In genomic region chr5:151072234-151073025, GRCh38 we compare ENCODE assay signal across 10 cellular contexts. TPM values are rescaled to one million over a fixed set of nuclear protein-coding genes. Genes with fewer than 3 reads are reported as not detected.
DNase-seq lines count a peak whose midpoint lies in the region; ATAC-seq, FAIRE-seq and TF ChIP-seq lines count a peak whose summit lies in the region.
"Had no signal": no experiment of that assay in that cellular context is flagged by ENCODE, and none has a peak within 500 bp of the region (broad histone marks: within the 10 kb centered on the region; RNA-seq: fewer than 3 reads in every experiment).

No MANE protein-coding gene starts in this region.

- peaks cover 9% of the 10 kb centered on the region for H3K36me3 ChIP-seq in ACC112 (ENCODE audit: insufficient read depth, low read length)
- peaks cover 27 to 61% of the 10 kb centered on the region in 2 experiments for H3K36me3 ChIP-seq in GM12878 (ENCODE audit: control insufficient read depth in 2 of 2, insufficient read depth in 2 of 2, low read length in 1 of 2)
- H3K36me3 ChIP-seq in mesendoderm (ENCODE audit: control insufficient read depth, insufficient read depth, low read length), result no peaks in the 10 kb centered on the region
- H3K36me3 ChIP-seq in ovary, result no peaks in the 10 kb centered on the region

- in situ Hi-C loops in GM12878 (cut with MboI), result no loop called here

- no peaks in the 10 kb centered on the region; the same call in 2 of the 3 replicates for H3K9me3 ChIP-seq in GM12878 (replicated peaks; ENCODE audit: control insufficient read depth, insufficient read depth, low read length)
- H3K9me3 ChIP-seq in ovary, result no peaks in the 10 kb centered on the region

- H3K23ac ChIP-seq in mesendoderm (ENCODE audit: low read length), result no peak overlapping the region

- H3K79me1 ChIP-seq in mesendoderm (ENCODE audit: low read length), result peaks cover 8% of the 10 kb centered on the region

- H3K56ac ChIP-seq in mesendoderm (ENCODE audit: low read length), result no peak overlapping the region

- no peak overlapping the region for H2AFZ ChIP-seq in ACC112 (ENCODE audit: low read length, unreplicated experiment)
- H2AFZ ChIP-seq in GM12878 (ENCODE audit: control insufficient read depth, low read depth, low read length), result no peak overlapping the region

- no peak overlapping the region for H3K4me3 ChIP-seq in ACC112 (ENCODE audit: low read depth, low read length)
- no peak overlapping the region for H3K4me3 ChIP-seq in GM12878
- no peak overlapping the region for H3K4me3 ChIP-seq in mesendoderm (ENCODE audit: low read length)
- H3K4me3 ChIP-seq in ovary, result no peak overlapping the region

- RAD21 ChIA-PET in GM12878 (lab: Charles Lee; ENCODE audit: unreplicated experiment), result interaction anchor here (0.8 to 1.7 kb wide), 5 partner anchors 11 to 43 kb away, joined by 3 to 5 read pairs (median 3); no protein-coding TSS in a partner anchor

- H2BK15ac ChIP-seq in mesendoderm (replicated peaks; ENCODE audit: low read depth), result no peak overlapping the region

- H4K20me1 ChIP-seq in GM12878 (ENCODE audit: control insufficient read depth, insufficient read depth), result peaks cover 42% of the 10 kb centered on the region

- peak; percentile 86 for DNase-seq in HPDE6-E6E7 (ENCODE audit: extremely low spot score)
- no peak for DNase-seq in GM12878 (ENCODE audit: low read depth, low spot score)
- peak; percentile 91 for DNase-seq in mesendoderm
- DNase-seq in NCI-H1092 treated with DMSO at 0.1 percent for 48 hours (lab: John Stamatoyannopoulos, UW), result no peak
- DNase-seq in ovary, result no peak
- DNase-seq in DMS53 treated with DMSO at 0.1 percent for 48 hours (lab: John Stamatoyannopoulos, UW; ENCODE audit: unreplicated experiment), result no peak
- DNase-seq: activated CD4-positive, alpha-beta T cell treated with anti-CD3 and anti-CD28 coated beads, Interleukin-2, amount 50 U/mL, for 48 hours; stimulated activated CD8-positive, alpha-beta memory T cell treated with anti-CD3 and anti-CD28 coated beads, Interleukin-4, amount 100 ng/mL, for 48 hours had no signal

- CTCF ChIA-PET in GM12878 (lab: Yijun Ruan, JAX), result interaction anchor here (1.0 to 5.0 kb wide), 6 partner anchors 9 to 51 kb away, joined by 3 to 49 read pairs (median 4); partner anchors contain the start of gene TNIP1

- TF ChIP-seq CTCF in GM12878 (IDR thresholded peaks at IDR 0.05 in 2 of 3, conservative IDR thresholded peaks at IDR 0.05 in 1 of 3; ENCODE audit: control insufficient read depth in 2 of 3, extremely low read depth in 1 of 3, insufficient read depth in 1 of 3, low read depth in 3 of 3, low read length in 3 of 3), result no peak
- no peak for TF ChIP-seq CTCF in ovary (IDR thresholded peaks at IDR 0.05)

- H3K4ac ChIP-seq in mesendoderm (ENCODE audit: low read depth, low read length), result no peak overlapping the region

- no peak overlapping the region for H3K18ac ChIP-seq in mesendoderm (ENCODE audit: low read length)

- H3K27me3 ChIP-seq in ACC112 (ENCODE audit: insufficient read depth, low read length) (no peaks in the 10 kb centered on the region), GM12878 (replicated peaks in 1 of 2; ENCODE audit: control insufficient read depth in 2 of 2, insufficient read depth in 2 of 2, low read length in 1 of 2) (no peaks in the 10 kb centered on the region), mesendoderm (ENCODE audit: insufficient read depth, low read length, poor library complexity) (no peaks in the 10 kb centered on the region), ovary (no peaks in the 10 kb centered on the region)

- H3K4me2 ChIP-seq in GM12878 (ENCODE audit: control insufficient read depth, insufficient read depth) (no peak overlapping the region; the same call in 1 of the 2 replicates), mesendoderm (ENCODE audit: low read length) (no peak overlapping the region)

- H3K4me1 ChIP-seq in ACC112 (ENCODE audit: control insufficient read depth, insufficient read depth, low read length, unreplicated experiment) (peaks cover 52% of the 10 kb centered on the region), GM12878 (ENCODE audit: control insufficient read depth, insufficient read depth, low read length) (peaks cover 70% of the 10 kb centered on the region), mesendoderm (ENCODE audit: control insufficient read depth, low read depth, low read length) (no peaks in the 10 kb centered on the region), ovary (ENCODE audit: insufficient read depth) (peaks cover 19% of the 10 kb centered on the region)

- intact Hi-C loops in GM12878 (cut with micrococcal nuclease; ENCODE audit: unreplicated experiment) (no loop called here), ovary (cut with DNase I) (loop anchor here in 1 of 4 donors (5.0 kb wide), 1 partner anchor 35 kb away; no protein-coding TSS in a partner anchor)

- WGBS in GM12878 (ENCODE audit: insufficient coverage, insufficient replicate concordance, low lambda C conversion rate, missing lambda C conversion rate), result 45% methylated on average over 6 of the region's 6 CpGs
- WGBS in mesendoderm (ENCODE audit: extremely low coverage, insufficient coverage, low lambda C conversion rate), result no CpG with 5 or more reads among the region's 6 CpGs
- WGBS in ovary, 3 donors, result 84 to 91% (median 86%) methylated on average over 6 of the region's 6 CpGs

- no peak for FAIRE-seq in GM12878 (lab: Jason Lieb, UNC)

- TF ChIP-seq EP300 in GM12878 (IDR thresholded peaks at IDR 0.05; ENCODE audit: borderline replicate concordance in 1 of 2, control insufficient read depth in 1 of 2, low read depth in 2 of 2, low read length in 2 of 2) (no peak), ovary (IDR thresholded peaks at IDR 0.05) (no peak)

- ATAC-seq in GM12878 (no peak), HG03159 (IDR thresholded peaks at IDR 0.05; ENCODE audit: unreplicated experiment) (no peak)

- H4K5ac ChIP-seq in mesendoderm (ENCODE audit: low read length), result no peak overlapping the region

- TF ChIP-seq POLR2A in GM12878 (IDR thresholded peaks at IDR 0.05; ENCODE audit: low read depth, low read length) (no peak), ovary (IDR thresholded peaks at IDR 0.05) (no peak)

- H3K27ac ChIP-seq in ACC112 (ENCODE audit: low read depth, low read length) (peak overlapping the region; percentile 76), GM12878 (ENCODE audit: control insufficient read depth, insufficient read depth) (no peak overlapping the region), mesendoderm (ENCODE audit: low read depth, low read length) (no peak overlapping the region), ovary (no peak overlapping the region)

- BruUV-seq in GM12878 (replicated peaks; lab: Mats Ljungman, UMichigan), result no TSS peak

- POLR2A ChIA-PET in GM12878 (lab: Charles Lee), result interaction anchor here (0.6 to 4.6 kb wide), 7 partner anchors 10 to 75 kb away, joined by 3 to 20 read pairs (median 4); no protein-coding TSS in a partner anchor

- SMC1A ChIA-PET in GM12878 (lab: Charles Lee; ENCODE audit: uncharacterized antibody, unreplicated experiment), result interaction anchor here (0.7 to 10.8 kb wide), 11 partner anchors 9 to 93 kb away, joined by 3 to 97 read pairs (median 5); no protein-coding TSS in a partner anchor

- H3K79me2 ChIP-seq in ACC112 (ENCODE audit: control insufficient read depth, insufficient read depth, low read length, unreplicated experiment), result peaks cover 94% of the 10 kb centered on the region
- peaks cover 99% of the 10 kb centered on the region for H3K79me2 ChIP-seq in GM12878 (ENCODE audit: control insufficient read depth, insufficient read depth, low read length)
- H3K79me2 ChIP-seq in mesendoderm (ENCODE audit: control insufficient read depth, insufficient read depth, low read length), result no peaks in the 10 kb centered on the region

- H2BK120ac ChIP-seq in mesendoderm (ENCODE audit: low read depth, low read length), result no peak overlapping the region

- no peak overlapping the region for H4K8ac ChIP-seq in mesendoderm (ENCODE audit: low read depth, low read length)

- H3K9ac ChIP-seq in GM12878 (ENCODE audit: control insufficient read depth, insufficient read depth, low read length) (0 out of 2 replicates have a peak overlapping the region, but pooled peaks have one; percentile 19), mesendoderm (ENCODE audit: low read length) (no peak overlapping the region)

- no peak overlapping the region for H2BK5ac ChIP-seq in mesendoderm (ENCODE audit: low read length)

- H2AK5ac ChIP-seq in mesendoderm (ENCODE audit: low read length), result no peak overlapping the region

- TF ChIP-seq RAD21 in GM12878 (IDR thresholded peaks at IDR 0.05; ENCODE audit: insufficient read depth, low read depth, low read length), result no peak

RNA-seq across cellular contexts. Expression of gene TNIP1, which starts 8.4 kb away (rescaled TPM):
- total RNA-seq in GM12878 (2013; cell fraction: nucleolus; rRNA removed), result 372 and 425 TPM in 2 replicates
- 203 and 223 TPM in 2 replicates for total RNA-seq in GM12878 (2014; rRNA removed)
- 147 and 148 TPM in 2 replicates for total RNA-seq in GM12878 (2014; rRNA removed; fragmentation: Illumina TruSeq; extraction: Trizol)
- 279 and 289 TPM in 2 replicates for total RNA-seq in GM12878 (2021)
- polyA plus RNA-seq in GM12878 (2011; ENCODE audit: low read depth), result 132 TPM
- polyA plus RNA-seq in GM12878 (2011; rRNA removed), result 156 and 178 TPM in 2 replicates
- polyA plus RNA-seq in GM12878 (2011; cell fraction: cytosol; rRNA removed), result 190 and 206 TPM in 2 replicates
- polyA plus RNA-seq in GM12878 (2011; cell fraction: nucleus; rRNA removed), result 272 and 287 TPM in 2 replicates
- polyA plus RNA-seq in GM12878 (2012), result 262 and 278 TPM in 2 replicates
- 107 and 151 TPM in 2 replicates for polyA plus RNA-seq in GM12878 (2014; fragmentation: Illumina TruSeq; extraction: Trizol)
- 10 to 100 TPM in 1 of 2 experiments, 1 to 10 TPM in 1; 4.4 to 13.7 TPM for polyA plus RNA-seq in GM12878 (2014; fragmentation: Nextera tagmentation; extraction: Ambion mirVana)
- 199 and 200 TPM in 2 replicates for polyA plus RNA-seq in GM12878 (2014; rRNA removed)
- polyA plus RNA-seq in GM12878 (2016; fragmentation: Nextera tagmentation; extraction: Ambion mirVana), result 100 to 1,000 TPM; 112 to 117 TPM
- 245 and 345 TPM in 2 replicates for polyA minus RNA-seq in GM12878 (2011; rRNA and poly(A)+ RNA removed)
- 117 and 134 TPM in 2 replicates for polyA minus RNA-seq in GM12878 (2011; cell fraction: cytosol; rRNA and poly(A)+ RNA removed)
- 165 and 259 TPM in 2 replicates for polyA minus RNA-seq in GM12878 (2011; cell fraction: nucleus; rRNA and poly(A)+ RNA removed)
- polyA plus RNA-seq in mesendoderm (2013, experiment 1 of 2), result 13.7 TPM
- 14.2 TPM for polyA plus RNA-seq in mesendoderm (2013, experiment 2 of 2)
- total RNA-seq in ovary, result 10 to 100 TPM; 39.4 to 89.7 (median 69.9) TPM
- 10 to 100 TPM; 51.0 to 57.6 TPM for polyA plus RNA-seq in ovary

RNA-seq across cellular contexts. Expression of gene GPX3, which starts 52.0 kb away (rescaled TPM):
- total RNA-seq in GM12878 (2013; cell fraction: nucleolus; rRNA removed), result not detected in 2 replicates
- 0.22 TPM in 1 of 2 replicates, not detected in the other for total RNA-seq in GM12878 (2014; rRNA removed)
- not detected in 2 replicates for total RNA-seq in GM12878 (2014; rRNA removed; fragmentation: Illumina TruSeq; extraction: Trizol)
- 0.38 and 0.45 TPM in 2 replicates for total RNA-seq in GM12878 (2021)
- polyA plus RNA-seq in GM12878 (2011; ENCODE audit: low read depth), result 0.37 TPM
- 0.04 TPM in 1 of 2 replicates, not detected in the other for polyA plus RNA-seq in GM12878 (2011; rRNA removed)
- 0.07 TPM in 1 of 2 replicates, not detected in the other for polyA plus RNA-seq in GM12878 (2011; cell fraction: cytosol; rRNA removed)
- not detected in 2 replicates for polyA plus RNA-seq in GM12878 (2011; cell fraction: nucleus; rRNA removed)
- polyA plus RNA-seq in GM12878 (2012), result 0.81 and 1.3 TPM in 2 replicates
- polyA plus RNA-seq in GM12878 (2014; fragmentation: Illumina TruSeq; extraction: Trizol), result 0.09 and 0.19 TPM in 2 replicates
- under 1 TPM in 1 of 2 experiments, not detected in 1; 0.15 TPM for polyA plus RNA-seq in GM12878 (2014; fragmentation: Nextera tagmentation; extraction: Ambion mirVana)
- 0.12 and 0.32 TPM in 2 replicates for polyA plus RNA-seq in GM12878 (2014; rRNA removed)
- polyA plus RNA-seq in GM12878 (2016; fragmentation: Nextera tagmentation; extraction: Ambion mirVana), result 1 to 10 TPM in 1 of 2 experiments, under 1 TPM in 1; 0.91 to 1.0 TPM
- polyA minus RNA-seq in GM12878 (2011; rRNA and poly(A)+ RNA removed), result not detected in 2 replicates
- polyA minus RNA-seq in GM12878 (2011; cell fraction: cytosol; rRNA and poly(A)+ RNA removed), result not detected in 2 replicates
- polyA minus RNA-seq in GM12878 (2011; cell fraction: nucleus; rRNA and poly(A)+ RNA removed), result not detected in 2 replicates
- 47.2 TPM for polyA plus RNA-seq in mesendoderm (2013, experiment 1 of 2)
- polyA plus RNA-seq in mesendoderm (2013, experiment 2 of 2), result 46.5 TPM
- total RNA-seq in ovary, result 100 to 1,000 TPM; 110 to 380 (median 269) TPM
- polyA plus RNA-seq in ovary, result 100 to 1,000 TPM; 635 to 827 TPM

Comparison
In these comparisons a context has a peak if more than half of its experiments do, and no peak if none do; other contexts are left out.
1. DNase-seq: peak in HPDE6-E6E7 (single experiment) and mesendoderm (single experiment); none in GM12878 (single experiment), NCI-H1092 treated with DMSO at 0.1 percent for 48 hours (single experiment), ovary (0 of 5) and DMS53 treated with DMSO at 0.1 percent for 48 hours (single experiment).
2. RNA of gene GPX3, which starts 52.0 kb away (total RNA-seq): 110 to 380 TPM in ovary; 0.22 to 0.45 TPM in GM12878; every median in the first group is over 10 times any median in the second.